ENCODE assay signal across 8 cellular contexts in the genomic region with DNA sequence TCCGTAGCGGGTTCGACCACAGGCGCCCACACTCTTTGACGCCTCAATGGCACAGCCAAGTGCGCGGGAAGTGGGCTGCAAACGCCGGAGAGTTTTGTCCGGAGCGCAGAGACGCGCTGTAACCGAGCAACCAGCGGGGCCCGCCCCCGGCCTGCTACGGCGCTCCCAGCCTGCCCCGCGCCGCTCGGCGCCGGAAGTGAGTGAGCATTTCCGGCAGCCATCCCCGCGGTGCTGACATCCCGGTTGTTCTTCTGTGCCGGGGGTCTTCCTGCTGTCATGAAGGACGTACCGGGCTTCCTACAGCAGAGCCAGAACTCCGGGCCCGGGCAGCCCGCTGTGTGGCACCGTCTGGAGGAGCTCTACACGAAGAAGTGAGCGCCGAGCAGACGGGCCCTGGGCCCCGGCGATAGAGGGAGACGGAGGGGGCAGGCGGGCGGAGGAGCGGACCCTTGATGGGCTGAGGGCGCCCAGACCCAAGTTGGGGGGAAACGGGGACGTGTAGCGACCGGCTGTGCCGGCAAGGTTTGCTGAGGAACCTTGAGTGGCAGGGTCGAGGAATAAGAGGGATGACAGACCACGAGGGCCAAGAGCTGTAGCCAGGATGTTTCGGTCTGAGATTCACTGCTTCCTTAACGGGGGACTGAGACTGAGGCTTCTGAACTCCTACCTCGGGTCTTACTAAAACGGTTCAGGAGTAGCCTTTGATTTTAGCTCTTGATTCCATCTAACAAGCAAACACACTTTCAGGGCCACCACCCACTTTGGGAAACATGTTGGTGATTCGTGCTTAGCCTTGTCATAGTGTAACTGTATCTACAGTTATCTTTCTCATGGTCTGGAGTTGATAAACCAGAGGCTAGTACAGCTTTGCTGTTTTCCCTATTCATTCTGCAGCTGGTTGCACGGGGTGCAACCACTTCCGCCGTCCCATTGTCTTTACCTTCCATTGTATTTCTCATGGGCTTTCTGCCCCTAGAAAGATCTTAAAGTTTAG. TPM values are rescaled to one million over a fixed set of nuclear protein-coding genes. Genes with fewer than 3 reads are reported as not detected.
DNase-seq lines count a peak whose midpoint lies in the region; ATAC-seq, FAIRE-seq and TF ChIP-seq lines count a peak whose summit lies in the region.

Gene PSMD13 (plus strand): TSS at position 203 of the 994 bp plus-strand sequence. CDS start 74 bp downstream, at position 277.

- peak within 1 kb of the TSS; percentile 54 for H3K18ac ChIP-seq in IMR-90 (ENCODE audit: low read depth, low read length)

- peak within 1 kb of the TSS; percentile 98 for H2AK9ac ChIP-seq in IMR-90 (replicated peaks; ENCODE audit: low read depth, low read length, poor library complexity)

- H3K27me3 ChIP-seq in IMR-90 (ENCODE audit: control insufficient read depth, insufficient read depth, low read length): no peaks in the 10 kb centered on the region

- TF ChIP-seq CTCF in IMR-90 (conservative IDR thresholded peaks at IDR 0.05; ENCODE audit: low read depth, low read length) (no peak), fibroblast of pulmonary artery (IDR thresholded peaks at IDR 0.05; ENCODE audit: low read length, missing control alignments) (no peak)

- peak; percentile 83 for TF ChIP-seq POLR2A in IMR-90 (IDR thresholded peaks at IDR 0.05; ENCODE audit: low read depth, low read length)

- peak within 1 kb of the TSS; percentile 84 for H2AK5ac ChIP-seq in IMR-90 (ENCODE audit: low read depth, low read length)

- H3K4me1 ChIP-seq in IMR-90 (ENCODE audit: control insufficient read depth, insufficient read depth, low read length): peaks cover 2% of the 10 kb centered on the region

- H4K5ac ChIP-seq in IMR-90 (ENCODE audit: low read depth, low read length): peak within 1 kb of the TSS; percentile 72

- CTCF ChIA-PET in IMR-90 (lab: Yijun Ruan, JAX): no interaction called here

- peak within 1 kb of the TSS; percentile 98 for H2AFZ ChIP-seq in IMR-90 (replicated peaks; ENCODE audit: low read length, poor library complexity)

- H3K9me3 ChIP-seq in IMR-90 (ENCODE audit: control insufficient read depth, insufficient read depth, low read length): no peaks in the 10 kb centered on the region

- peak within 1 kb of the TSS; percentile 98 for H3K4me2 ChIP-seq in IMR-90 (ENCODE audit: low read depth, low read length)

- H3K23ac ChIP-seq in IMR-90 (ENCODE audit: low read depth, low read length): peak within 1 kb of the TSS; percentile 98

- peak within 1 kb of the TSS; percentile 85 for H3K27ac ChIP-seq in IMR-90 (ENCODE audit: insufficient read depth, low read length)

- 0 out of 2 replicates have a peak, but pooled peaks cover 5% of the 10 kb centered on the region for H3K9me1 ChIP-seq in IMR-90 (ENCODE audit: insufficient read depth, low read length)

- peak within 1 kb of the TSS; percentile 84 for H2BK5ac ChIP-seq in IMR-90 (ENCODE audit: low read depth, low read length, poor library complexity, severe bottlenecking)

- DNase-seq in DMS153 (lab: John Stamatoyannopoulos, UW): peak; percentile 60
- peak; percentile 81 for DNase-seq in IMR-90
- DNase-seq in RCC 7860 (ENCODE audit: low spot score): peak; percentile 46
- DNase-seq in activated T-helper 2 cell treated with anti-CD3 and anti-CD28 coated beads, Interferon-gamma antibody, Interleukin-2, Interleukin-4, amounts not matched to agents 10 μg/mL and 5 μg/mL and 100 μg/mL, durations not matched to agents 14 hours and 24 hours and 36 hours (ENCODE audit: low spot score): peak; percentile 87
- peak; percentile 84 for DNase-seq in fibroblast of pulmonary artery (ENCODE audit: low read depth)
- DNase-seq in natural killer cell treated with Interleukin-12 subunit alpha and Interleukin-12 subunit beta and Interleukin-15 and Interleukin-18, amount 100 ng/mL, for 72 hours (ENCODE audit: low spot score): peak; percentile 95
- peak; percentile 93 for DNase-seq in stimulated activated naive CD8-positive, alpha-beta T cell treated with anti-CD3 and anti-CD28 coated beads, Interleukin-15, Interleukin-2, amounts not matched to agents 100 U/mL and 50 U/mL, for 24 hours

- peak within 1 kb of the TSS; percentile 88 for H3K4ac ChIP-seq in IMR-90 (ENCODE audit: low read depth, low read length)

- no peaks in the 10 kb centered on the region for H3K27me3 Mint-ChIP-seq in activated T-helper 2 cell treated with anti-CD3 and anti-CD28 coated beads, Interferon-gamma antibody, Interleukin-2, Interleukin-4, amounts not matched to agents 10 μg/mL and 5 μg/mL and 100 μg/mL, durations not matched to agents 14 hours and 24 hours and 36 hours (ENCODE audit: low read depth)
- H3K27me3 Mint-ChIP-seq in natural killer cell treated with Interleukin-12 subunit alpha and Interleukin-12 subunit beta and Interleukin-15 and Interleukin-18, amount 100 ng/mL, for 72 hours: no peaks in the 10 kb centered on the region

- H3K14ac ChIP-seq in IMR-90 (replicated peaks; ENCODE audit: low read depth, low read length): peak within 1 kb of the TSS; percentile 99

- FAIRE-seq in RCC 7860 (lab: Jason Lieb, UNC): no peak

- H3K9me3 Mint-ChIP-seq in activated T-helper 2 cell treated with anti-CD3 and anti-CD28 coated beads, Interferon-gamma antibody, Interleukin-2, Interleukin-4, amounts not matched to agents 10 μg/mL and 5 μg/mL and 100 μg/mL, durations not matched to agents 14 hours and 24 hours and 36 hours: no peaks in the 10 kb centered on the region
- no peaks in the 10 kb centered on the region for H3K9me3 Mint-ChIP-seq in natural killer cell treated with Interleukin-12 subunit alpha and Interleukin-12 subunit beta and Interleukin-15 and Interleukin-18, amount 100 ng/mL, for 72 hours

- peak within 1 kb of the TSS; percentile 96 for H3K4me3 Mint-ChIP-seq in activated T-helper 2 cell treated with anti-CD3 and anti-CD28 coated beads, Interferon-gamma antibody, Interleukin-2, Interleukin-4, amounts not matched to agents 10 μg/mL and 5 μg/mL and 100 μg/mL, durations not matched to agents 14 hours and 24 hours and 36 hours (ENCODE audit: low read depth)
- peak within 1 kb of the TSS; percentile 96 for H3K4me3 Mint-ChIP-seq in natural killer cell treated with Interleukin-12 subunit alpha and Interleukin-12 subunit beta and Interleukin-15 and Interleukin-18, amount 100 ng/mL, for 72 hours

- H2BK15ac ChIP-seq in IMR-90 (ENCODE audit: low read depth, low read length): 0 out of 3 replicates have a peak within 1 kb of the TSS, but pooled peaks have one; percentile 30

- dilution Hi-C loops in IMR-90 (cut with HindIII; ENCODE audit: low sequenced_read_pairs, unreplicated experiment): no loop called here

- peak within 1 kb of the TSS; percentile 49; the same call in 1 of the 2 replicates for H2BK120ac ChIP-seq in IMR-90 (ENCODE audit: low read depth, low read length)

- intact Hi-C loops in IMR-90 (cut with micrococcal nuclease): no loop called here
- intact Hi-C loops in activated T-helper 2 cell treated with anti-CD3 and anti-CD28 coated beads, Interferon-gamma antibody, Interleukin-2, Interleukin-4, amounts not matched to agents 10 μg/mL and 5 μg/mL and 100 μg/mL, durations not matched to agents 14 hours and 24 hours and 36 hours (cut with micrococcal nuclease): loop anchor here (1.0 to 2.0 kb wide), 3 partner anchors 30 to 76 kb away; partner anchors contain the start of genes BET1L and RIC8A

- peaks cover 38% of the 10 kb centered on the region for H3K36me3 Mint-ChIP-seq in activated T-helper 2 cell treated with anti-CD3 and anti-CD28 coated beads, Interferon-gamma antibody, Interleukin-2, Interleukin-4, amounts not matched to agents 10 μg/mL and 5 μg/mL and 100 μg/mL, durations not matched to agents 14 hours and 24 hours and 36 hours (ENCODE audit: low read depth)
- H3K36me3 Mint-ChIP-seq in natural killer cell treated with Interleukin-12 subunit alpha and Interleukin-12 subunit beta and Interleukin-15 and Interleukin-18, amount 100 ng/mL, for 72 hours: peaks cover 17% of the 10 kb centered on the region

- peak within 1 kb of the TSS; percentile 100 for H3K27ac Mint-ChIP-seq in activated T-helper 2 cell treated with anti-CD3 and anti-CD28 coated beads, Interferon-gamma antibody, Interleukin-2, Interleukin-4, amounts not matched to agents 10 μg/mL and 5 μg/mL and 100 μg/mL, durations not matched to agents 14 hours and 24 hours and 36 hours
- peak within 1 kb of the TSS; percentile 97 for H3K27ac Mint-ChIP-seq in natural killer cell treated with Interleukin-12 subunit alpha and Interleukin-12 subunit beta and Interleukin-15 and Interleukin-18, amount 100 ng/mL, for 72 hours

- peak within 1 kb of the TSS; percentile 88 for H3K4me3 ChIP-seq in IMR-90 (ENCODE audit: insufficient read depth, low read depth, low read length)
- peak within 1 kb of the TSS; percentile 98 for H3K4me3 ChIP-seq in fibroblast of pulmonary artery (replicated peaks; ENCODE audit: low read depth, low read length)

- H3K79me1 ChIP-seq in IMR-90 (ENCODE audit: low read depth in 1 of 2, low read length in 2 of 2): peaks cover 18 to 57% of the 10 kb centered on the region in 2 experiments

- peaks cover 53% of the 10 kb centered on the region for H3K4me1 Mint-ChIP-seq in activated T-helper 2 cell treated with anti-CD3 and anti-CD28 coated beads, Interferon-gamma antibody, Interleukin-2, Interleukin-4, amounts not matched to agents 10 μg/mL and 5 μg/mL and 100 μg/mL, durations not matched to agents 14 hours and 24 hours and 36 hours (ENCODE audit: low read depth)
- H3K4me1 Mint-ChIP-seq in natural killer cell treated with Interleukin-12 subunit alpha and Interleukin-12 subunit beta and Interleukin-15 and Interleukin-18, amount 100 ng/mL, for 72 hours (ENCODE audit: low read depth in 2 of 2): peaks cover 30 to 40% of the 10 kb centered on the region in 2 donors

- H4K91ac ChIP-seq in IMR-90 (ENCODE audit: insufficient read depth, low read depth, low read length): peak within 1 kb of the TSS; percentile 68

- peaks cover 8% of the 10 kb centered on the region; the same call in 1 of the 2 replicates for H3K36me3 ChIP-seq in IMR-90 (ENCODE audit: control insufficient read depth, insufficient read depth, low read length)

- peaks cover 11% of the 10 kb centered on the region for H4K20me1 ChIP-seq in IMR-90 (ENCODE audit: insufficient read depth, low read length)

- peak within 1 kb of the TSS; percentile 87 for H3K9ac ChIP-seq in IMR-90 (ENCODE audit: low read depth, low read length)

- peak within 1 kb of the TSS; percentile 83 to 92 for H4K8ac ChIP-seq in IMR-90 (ENCODE audit: low read depth in 2 of 2, low read length in 2 of 2)

- no peak within 1 kb of the TSS for H2BK20ac ChIP-seq in IMR-90 (ENCODE audit: low read depth, low read length)

- TF ChIP-seq RAD21 in IMR-90 (IDR thresholded peaks at IDR 0.05; ENCODE audit: low read length): no peak

- 1% methylated on average over 26 of the region's 62 CpGs; no CpG with 5 or more reads in 1 of the 2 experiments for WGBS in IMR-90 (ENCODE audit: extremely low coverage in 2 of 2, insufficient read length in 1 of 2), 2 experiments

- no TSS peak for BruUV-seq in IMR-90 (replicated peaks; lab: Mats Ljungman, UMichigan)

- POLR2A ChIA-PET in IMR-90 (lab: Charles Lee; ENCODE audit: unreplicated experiment): interaction anchor here (0.7 kb wide), 2 partner anchors 12 to 114 kb away, joined by 3 to 4 read pairs; no protein-coding TSS in a partner anchor

- peak within 1 kb of the TSS; percentile 86 for H3K56ac ChIP-seq in IMR-90 (ENCODE audit: extremely low read depth, insufficient read depth, low read length)

- in situ Hi-C loops in IMR-90 (cut with MboI; ENCODE audit: low sequenced_read_pairs): no loop called here

- ATAC-seq in GM21447 (IDR thresholded peaks at IDR 0.05; ENCODE audit: unreplicated experiment) (peak; percentile 80), IMR-90 (ENCODE audit: low read depth) (peak; percentile 89)
- peak; percentile 92 to 93 for ATAC-seq in natural killer cell treated with Interleukin-12 subunit alpha and Interleukin-12 subunit beta and Interleukin-15 and Interleukin-18, amount 100 ng/mL, for 72 hours
- peak; percentile 86 for ATAC-seq in stimulated activated naive CD8-positive, alpha-beta T cell treated with anti-CD3 and anti-CD28 coated beads, Interleukin-15, Interleukin-2, amounts not matched to agents 100 U/mL and 50 U/mL, for 24 hours

RNA-seq across cellular contexts. Expression of gene PSMD13, which starts in this region (rescaled TPM):
- 217 and 232 TPM in 2 replicates for total RNA-seq in IMR-90 (2012; rRNA removed)
- 177 and 185 TPM in 2 replicates for polyA plus RNA-seq in IMR-90 (2012; rRNA removed)
- polyA plus RNA-seq in IMR-90 (2012; cell fraction: cytosol; rRNA removed): 137 and 178 TPM in 2 replicates
- polyA plus RNA-seq in IMR-90 (2012; cell fraction: nucleus; rRNA removed; ENCODE audit: low replicate concordance): 136 and 175 TPM in 2 replicates
- 255 and 258 TPM in 2 replicates for total RNA-seq in activated T-helper 2 cell treated with anti-CD3 and anti-CD28 coated beads, Interferon-gamma antibody, Interleukin-2, Interleukin-4, amounts not matched to agents 10 μg/mL and 5 μg/mL and 100 μg/mL, durations not matched to agents 14 hours and 24 hours and 36 hours
- total RNA-seq in natural killer cell treated with Interleukin-12 subunit alpha and Interleukin-12 subunit beta and Interleukin-15 and Interleukin-18, amount 100 ng/mL, for 72 hours: 100 to 1,000 TPM; 204 to 263 TPM

Comparison
In these comparisons a context has a peak if more than half of its experiments do, and no peak if none do; other contexts are left out.
1. Peak in every context shown above with its lines: DNase-seq, ATAC-seq, H3K4me3 ChIP-seq and H3K27ac ChIP-seq.